Comparison of ENCODE assay signal across 10 cellular contexts in the genomic region with DNA sequence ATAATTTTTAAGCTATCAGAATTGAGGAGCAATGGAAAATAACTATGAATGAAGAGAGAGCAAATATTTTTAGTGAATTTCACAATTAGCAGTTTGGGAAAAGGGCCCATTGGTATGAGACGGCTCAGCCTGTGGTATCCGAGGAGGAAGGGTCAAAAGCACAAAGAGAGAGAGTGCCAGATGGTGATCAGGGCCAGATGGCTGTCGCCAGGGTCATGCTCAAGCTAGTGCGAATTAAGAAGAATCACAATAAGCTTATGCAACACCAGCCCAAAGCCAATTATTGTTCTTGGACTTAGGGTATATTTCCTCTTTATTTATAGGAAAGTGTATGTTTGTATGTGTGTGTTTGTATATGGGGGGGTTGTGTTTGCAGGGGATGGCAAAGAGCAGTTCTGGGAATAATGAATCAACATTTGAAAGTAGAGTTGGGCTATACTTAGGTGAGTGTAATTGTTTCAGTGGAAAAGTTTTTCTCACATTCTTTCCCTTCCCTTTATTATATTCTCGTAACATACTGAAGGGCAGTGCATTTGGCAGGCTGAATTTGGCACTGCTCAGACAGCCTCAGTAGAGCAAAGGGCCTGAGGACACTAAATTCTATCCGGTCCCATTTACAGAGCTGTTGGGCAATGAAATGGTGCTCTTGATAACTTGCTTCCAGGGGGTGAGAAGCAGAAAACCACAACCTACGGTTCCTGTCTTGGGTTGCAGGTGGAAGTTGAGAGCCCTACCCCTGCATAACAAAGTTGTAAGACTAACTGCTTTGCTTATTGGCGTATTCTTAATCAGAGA. TPM values are rescaled to one million over a fixed set of nuclear protein-coding genes. Genes with fewer than 3 reads are reported as not detected.
DNase-seq lines count a peak whose midpoint lies in the region; ATAC-seq and TF ChIP-seq lines count a peak whose summit lies in the region.
"Had no signal": no experiment of that assay in that cellular context is flagged by ENCODE, and none has a peak within 500 bp of the region (broad histone marks: within the 10 kb centered on the region; RNA-seq: fewer than 3 reads in every experiment).

No MANE protein-coding gene starts in this region.

- H3K4me1 Mint-ChIP-seq in activated T-helper 17 cell treated with anti-CD3 and anti-CD28 coated beads, Interleukin-2, amount 50 U/mL, for 72 hours = no peaks in the 10 kb centered on the region
- no peaks in the 10 kb centered on the region for H3K4me1 Mint-ChIP-seq in effector memory CD8-positive, alpha-beta T cell (ENCODE audit: low read depth in 2 of 2)
- H3K4me1 Mint-ChIP-seq: activated CD8-positive, alpha-beta memory T cell treated with anti-CD3 and anti-CD28 coated beads, Interleukin-2, amount 10 ng/mL, durations not matched to agents 7 days and 5 days had no signal

- H3K27me3 Mint-ChIP-seq in activated T-helper 17 cell treated with anti-CD3 and anti-CD28 coated beads, Interleukin-2, amount 50 U/mL, for 72 hours = no peaks in the 10 kb centered on the region
- no peaks in the 10 kb centered on the region for H3K27me3 Mint-ChIP-seq in effector memory CD8-positive, alpha-beta T cell
- H3K27me3 Mint-ChIP-seq: activated CD8-positive, alpha-beta memory T cell treated with anti-CD3 and anti-CD28 coated beads, Interleukin-2, amount 10 ng/mL, durations not matched to agents 7 days and 5 days had no signal

- H3K27ac ChIP-seq in ascending aorta (peak overlapping the region; percentile 63 to 77), layer of hippocampus (ENCODE audit: low read depth, low read length) (peak overlapping the region; percentile 27), suprapubic skin (peak overlapping the region; percentile 21)
- H3K27ac ChIP-seq: SJSA1 had no signal

- no peaks in the 10 kb centered on the region for H3K27me3 ChIP-seq in ascending aorta
- no peaks in the 10 kb centered on the region for H3K27me3 ChIP-seq in layer of hippocampus (ENCODE audit: control insufficient read depth, insufficient read depth, low read length)
- H3K27me3 ChIP-seq in suprapubic skin = no peaks in the 10 kb centered on the region
- H3K27me3 ChIP-seq: SJSA1 had no signal

- TF ChIP-seq POLR2A in suprapubic skin (IDR thresholded peaks at IDR 0.05) = no peak

- no peak overlapping the region for H3K4me3 Mint-ChIP-seq in activated T-helper 17 cell treated with anti-CD3 and anti-CD28 coated beads, Interleukin-2, amount 50 U/mL, for 72 hours
- H3K4me3 Mint-ChIP-seq in effector memory CD8-positive, alpha-beta T cell = no peak overlapping the region
- H3K4me3 Mint-ChIP-seq: activated CD8-positive, alpha-beta memory T cell treated with anti-CD3 and anti-CD28 coated beads, Interleukin-2, amount 10 ng/mL, durations not matched to agents 7 days and 5 days had no signal

- intact Hi-C loops in ascending aorta (cut with DNase I) = loop anchor here (1.0 to 2.0 kb wide), 3 partner anchors 19 to 187 kb away; a partner anchor contains a TSS

- ATAC-seq in HG02970 (IDR thresholded peaks at IDR 0.05; ENCODE audit: low FRiP score, unreplicated experiment) = no peak
- ATAC-seq in activated T-helper 17 cell treated with anti-CD3 and anti-CD28 coated beads, Interleukin-2, amount 50 U/mL, for 72 hours (replicated peaks) = no peak
- ATAC-seq in effector memory CD8-positive, alpha-beta T cell (replicated peaks) = no peak

- peaks cover 0 to 13% of the 10 kb centered on the region in 2 donors for H3K9me3 ChIP-seq in ascending aorta
- H3K9me3 ChIP-seq in suprapubic skin = peaks cover 6% of the 10 kb centered on the region
- H3K9me3 ChIP-seq: SJSA1 had no signal

- H3K4me1 ChIP-seq in ascending aorta (peaks cover 3 to 12% of the 10 kb centered on the region in 2 donors), suprapubic skin (peaks cover 18% of the 10 kb centered on the region)

- H3K36me3 ChIP-seq in ascending aorta (no peaks in the 10 kb centered on the region), suprapubic skin (no peaks in the 10 kb centered on the region)
- H3K36me3 ChIP-seq: SJSA1 had no signal

- peak; percentile 59 for DNase-seq in HCEC 1CT
- DNase-seq in ascending aorta (ENCODE audit: low spot score in 2 of 2) = no peak
- DNase-seq in suprapubic skin (ENCODE audit: low spot score in 2 of 2) = peak in 1 of 2 donors; percentile 75
- no peak for DNase-seq in cortex of kidney (lab: John Stamatoyannopoulos, UW)
- DNase-seq in effector memory CD8-positive, alpha-beta T cell = no peak

- H3K36me3 Mint-ChIP-seq in activated T-helper 17 cell treated with anti-CD3 and anti-CD28 coated beads, Interleukin-2, amount 50 U/mL, for 72 hours (ENCODE audit: low read depth) = peaks cover 8% of the 10 kb centered on the region
- peaks cover 6% of the 10 kb centered on the region for H3K36me3 Mint-ChIP-seq in effector memory CD8-positive, alpha-beta T cell (ENCODE audit: insufficient read depth)
- H3K36me3 Mint-ChIP-seq: activated CD8-positive, alpha-beta memory T cell treated with anti-CD3 and anti-CD28 coated beads, Interleukin-2, amount 10 ng/mL, durations not matched to agents 7 days and 5 days had no signal

- H3K4me3 ChIP-seq in ascending aorta = no peak overlapping the region
- H3K4me3 ChIP-seq in suprapubic skin = no peak overlapping the region
- H3K4me3 ChIP-seq: SJSA1 had no signal

- H3K9me3 Mint-ChIP-seq in activated T-helper 17 cell treated with anti-CD3 and anti-CD28 coated beads, Interleukin-2, amount 50 U/mL, for 72 hours = no peaks in the 10 kb centered on the region
- H3K9me3 Mint-ChIP-seq in effector memory CD8-positive, alpha-beta T cell = peaks cover 0 to 6% of the 10 kb centered on the region in 2 donors

- H3K27ac Mint-ChIP-seq in activated T-helper 17 cell treated with anti-CD3 and anti-CD28 coated beads, Interleukin-2, amount 50 U/mL, for 72 hours = no peak overlapping the region
- peak overlapping the region in 1 of 2 donors; percentile 67 for H3K27ac Mint-ChIP-seq in effector memory CD8-positive, alpha-beta T cell
- H3K27ac Mint-ChIP-seq: activated CD8-positive, alpha-beta memory T cell treated with anti-CD3 and anti-CD28 coated beads, Interleukin-2, amount 10 ng/mL, durations not matched to agents 7 days and 5 days had no signal

- 43% methylated on average over 8 of the region's 8 CpGs for WGBS in suprapubic skin

- TF ChIP-seq EP300 in suprapubic skin (IDR thresholded peaks at IDR 0.05) = no peak

- no peak for TF ChIP-seq CTCF in ascending aorta (IDR thresholded peaks at IDR 0.05)
- TF ChIP-seq CTCF in suprapubic skin (IDR thresholded peaks at IDR 0.05) = no peak

RNA-seq across cellular contexts. Expression of a gene that starts 19.5 kb away (rescaled TPM):
- total RNA-seq in ascending aorta (77.9 TPM), suprapubic skin (10 to 100 TPM in 2 of 4 donors, 1 to 10 TPM in 2; 7.7 to 50.2 (median 13.8) TPM)
- total RNA-seq in activated T-helper 17 cell treated with anti-CD3 and anti-CD28 coated beads, Interleukin-2, amount 50 U/mL, for 72 hours = 1 to 10 TPM in 1 of 2 donors, under 1 TPM in 1; 0.34 to 1.7 TPM

RNA-seq across cellular contexts. Expression of a gene that starts 51.3 kb away (rescaled TPM):
- total RNA-seq in ascending aorta (32.7 TPM), suprapubic skin (10 to 100 TPM; 27.0 to 65.7 (median 47.9) TPM)
- 10 to 100 TPM; 21.5 to 34.8 TPM for total RNA-seq in activated T-helper 17 cell treated with anti-CD3 and anti-CD28 coated beads, Interleukin-2, amount 50 U/mL, for 72 hours
